ENCODE assay signal across 1 cellular context in genomic region chr7:92831716-92832622, GRCh38.
TF ChIP-seq lines count a peak whose summit lies in the region.

No MANE protein-coding gene starts in this region.

TF ChIP-seq in HEK293, 187 proteins besides CTCF, POLR2A, EP300 and RAD21 (continued from another document):
- TF ChIP-seq REST (tag by site-specific recombination; IDR thresholded peaks at IDR 0.05) (no peak), KLF7 (tag by site-specific recombination; IDR thresholded peaks at IDR 0.05; ENCODE audit: borderline replicate concordance) (no peak), ZNF350 (tag by site-specific recombination; IDR thresholded peaks at IDR 0.05) (no peak), ZNF48 (tag by site-specific recombination; IDR thresholded peaks at IDR 0.05) (no peak)
